Comparison of ENCODE assay signal across 12 cellular contexts in genomic region chr11:122784325-122785155, GRCh38. TPM values are rescaled to one million over a fixed set of nuclear protein-coding genes. Genes with fewer than 3 reads are reported as not detected.
DNase-seq lines count a peak whose midpoint lies in the region; ATAC-seq and TF ChIP-seq lines count a peak whose summit lies in the region.
"Had no signal": no experiment of that assay in that cellular context is flagged by ENCODE, and none has a peak within 500 bp of the region (broad histone marks: within the 10 kb centered on the region; RNA-seq: fewer than 3 reads in every experiment).

No MANE protein-coding gene starts in this region.

- no peaks in the 10 kb centered on the region for H3K27me3 ChIP-seq in vagina
- H3K27me3 ChIP-seq in naive thymus-derived CD4-positive, alpha-beta T cell (ENCODE audit: control insufficient read depth in 2 of 2, insufficient read depth in 2 of 2, low read length in 2 of 2), result no peaks in the 10 kb centered on the region

- H3K4me1 ChIP-seq in vagina, result peaks cover 29% of the 10 kb centered on the region
- no peaks in the 10 kb centered on the region for H3K4me1 ChIP-seq in naive thymus-derived CD4-positive, alpha-beta T cell (ENCODE audit: control insufficient read depth in 2 of 2, insufficient read depth in 2 of 2, low read length in 2 of 2)

- ATAC-seq in left cardiac atrium, result peak; percentile 15 to 84
- ATAC-seq in Right ventricle myocardium inferior, result no peak
- no peak for ATAC-seq in naive thymus-derived CD4-positive, alpha-beta T cell
- ATAC-seq in HG03045 (IDR thresholded peaks at IDR 0.05; ENCODE audit: unreplicated experiment), result no peak
- ATAC-seq: A549, K562, WTC11 had no signal

- H3K36me3 ChIP-seq in vagina, result no peaks in the 10 kb centered on the region
- H3K36me3 ChIP-seq in naive thymus-derived CD4-positive, alpha-beta T cell (ENCODE audit: control insufficient read depth in 2 of 3, insufficient read depth in 3 of 3, low read length in 3 of 3), result peaks cover 0 to 66% (median 5%) of the 10 kb centered on the region in 3 experiments

- peak overlapping the region; percentile 89 for H3K27ac ChIP-seq in vagina
- no peak overlapping the region for H3K27ac ChIP-seq in naive thymus-derived CD4-positive, alpha-beta T cell (ENCODE audit: low read depth, low read length)

- peaks cover 2% of the 10 kb centered on the region for H3K36me3 Mint-ChIP-seq in chondrocyte (ENCODE audit: low read depth)
- H3K36me3 Mint-ChIP-seq in naive thymus-derived CD4-positive, alpha-beta T cell, result peaks cover 0 to 48% (median 27%) of the 10 kb centered on the region in 5 donors

- no peak for TF ChIP-seq CTCF in chondrocyte (IDR thresholded peaks at IDR 0.05)
- no peak for TF ChIP-seq CTCF in vagina (IDR thresholded peaks at IDR 0.05)

- POLR2A ChIA-PET in naive thymus-derived CD4-positive, alpha-beta T cell (lab: Charles Lee), result no interaction called here

- intact Hi-C loops in left cardiac atrium (cut with DNase I) (loop anchor here (5.0 kb wide), 2 partner anchors 147 to 202 kb away; no protein-coding TSS in a partner anchor), Right ventricle myocardium inferior (cut with DNase I) (loop anchor here (5.0 kb wide), 1 partner anchor 202 kb away; no protein-coding TSS in a partner anchor), vagina (cut with DNase I) (loop anchor here (5.0 kb wide), 1 partner anchor 398 kb away; no protein-coding TSS in a partner anchor)
- intact Hi-C loops in naive thymus-derived CD4-positive, alpha-beta T cell (cut with micrococcal nuclease), result no loop called here

- H3K4me1 Mint-ChIP-seq in chondrocyte (ENCODE audit: low read depth), result peaks cover 24% of the 10 kb centered on the region
- peaks cover 0 to 9% (median 2%) of the 10 kb centered on the region in 7 donors for H3K4me1 Mint-ChIP-seq in naive thymus-derived CD4-positive, alpha-beta T cell

- no peaks in the 10 kb centered on the region for H3K9me3 Mint-ChIP-seq in chondrocyte (ENCODE audit: low read depth)
- H3K9me3 Mint-ChIP-seq in naive thymus-derived CD4-positive, alpha-beta T cell, result no peaks in the 10 kb centered on the region
- H3K9me3 Mint-ChIP-seq: WTC11 had no signal

- no peak overlapping the region for H3K4me3 ChIP-seq in vagina
- H3K4me3 ChIP-seq in naive thymus-derived CD4-positive, alpha-beta T cell (ENCODE audit: low read length), result no peak overlapping the region
- H3K4me3 ChIP-seq: A549, K562 had no signal

- TF ChIP-seq POLR2A in vagina (IDR thresholded peaks at IDR 0.05), result no peak

- no peaks in the 10 kb centered on the region for H3K9me3 ChIP-seq in vagina
- no peaks in the 10 kb centered on the region for H3K9me3 ChIP-seq in naive thymus-derived CD4-positive, alpha-beta T cell (ENCODE audit: control insufficient read depth in 2 of 3, low read length in 3 of 3)
- H3K9me3 ChIP-seq: A549 had no signal

- H3K4me3 Mint-ChIP-seq in chondrocyte (ENCODE audit: unreplicated experiment), result peak overlapping the region; percentile 25
- no peak overlapping the region for H3K4me3 Mint-ChIP-seq in naive thymus-derived CD4-positive, alpha-beta T cell
- H3K4me3 Mint-ChIP-seq: WTC11 had no signal

- peak overlapping the region; percentile 93 for H3K27ac Mint-ChIP-seq in chondrocyte (ENCODE audit: unreplicated experiment)
- H3K27ac Mint-ChIP-seq in naive thymus-derived CD4-positive, alpha-beta T cell, result peak overlapping the region in 2 of 9 donors; percentile 6 to 32
- H3K27ac Mint-ChIP-seq: WTC11 had no signal

- DNase-seq in left cardiac atrium (no peak), Right ventricle myocardium inferior (ENCODE audit: missing footprints) (no peak), chondrocyte (ENCODE audit: low spot score) (no peak), lung microvascular endothelial cell (ENCODE audit: low read depth in 2 of 2) (peak; percentile 75 to 79), vagina (ENCODE audit: extremely low spot score in 2 of 2) (peak in 1 of 2 donors; percentile 95), NCI-H1092 (lab: John Stamatoyannopoulos, UW) (no peak)
- DNase-seq in naive thymus-derived CD4-positive, alpha-beta T cell, result no peak
- DNase-seq: stimulated activated CD4-positive, alpha-beta T cell treated with anti-CD3 and anti-CD28 coated beads, Interleukin-4, amount 100 ng/mL, for 4 hours had no signal

- CTCF ChIA-PET in naive thymus-derived CD4-positive, alpha-beta T cell (lab: Charles Lee), result interaction anchor here (1.1 to 8.1 kb wide), 7 partner anchors 11 to 157 kb away, joined by 3 to 83 read pairs (median 7); no protein-coding TSS in a partner anchor

- no peaks in the 10 kb centered on the region for H3K27me3 Mint-ChIP-seq in chondrocyte (ENCODE audit: low read depth)
- H3K27me3 Mint-ChIP-seq in naive thymus-derived CD4-positive, alpha-beta T cell, result no peaks in the 10 kb centered on the region

RNA-seq across cellular contexts. Expression of gene CRTAM, which starts 53.8 kb away (rescaled TPM):
- under 1 TPM; 0.13 to 0.27 TPM for total RNA-seq in left cardiac atrium
- 0.11 TPM for total RNA-seq in Right ventricle myocardium inferior
- total RNA-seq in chondrocyte, result not detected in 3 replicates
- not detected in 2 replicates for total RNA-seq in lung microvascular endothelial cell
- not detected for total RNA-seq in vagina
- 1 to 10 TPM in 4 of 5 experiments, under 1 TPM in 1; 0.39 to 4.6 (median 4.2) TPM for total RNA-seq in naive thymus-derived CD4-positive, alpha-beta T cell
- polyA plus RNA-seq in naive thymus-derived CD4-positive, alpha-beta T cell, result 10 to 100 TPM in 1 of 2 donors, 1 to 10 TPM in 1; 7.5 to 14.6 TPM
- total RNA-seq: K562, WTC11 had no signal
- polyA plus RNA-seq: K562 had no signal

Comparison
In these comparisons a context has a peak if more than half of its experiments do, and no peak if none do; other contexts are left out.
1. ATAC-seq: peak in left cardiac atrium (2 of 2); none in Right ventricle myocardium inferior (single experiment), naive thymus-derived CD4-positive, alpha-beta T cell (single experiment) and HG03045 (single experiment).
2. DNase-seq: peak in lung microvascular endothelial cell (2 of 2); none in left cardiac atrium (single experiment), Right ventricle myocardium inferior (single experiment), chondrocyte (single experiment), naive thymus-derived CD4-positive, alpha-beta T cell (0 of 9) and NCI-H1092 (single experiment).
3. intact Hi-C loops: an anchor here in left cardiac atrium (5.0 kb wide), Right ventricle myocardium inferior (5.0 kb wide) and vagina (5.0 kb wide); none called in naive thymus-derived CD4-positive, alpha-beta T cell.